Comparison of ENCODE assay signal across 22 cellular contexts in genomic region chr12:25690996-25691864, GRCh38.
A peak's percentile ranks its signal among the peaks of the same experiment; 100 is the strongest.
DNase-seq lines count a peak whose midpoint lies in the region; ATAC-seq, FAIRE-seq and TF ChIP-seq lines count a peak whose summit lies in the region.
"Had no signal": no experiment of that assay in that cellular context is flagged by ENCODE, and none has a peak within 500 bp of the region (broad histone marks: within the 10 kb centered on the region; RNA-seq: fewer than 3 reads in every experiment).

No MANE protein-coding gene starts in this region.

- H3K79me2 ChIP-seq in astrocyte (ENCODE audit: insufficient read depth, low read length) (no peaks in the 10 kb centered on the region), hepatocyte (no peaks in the 10 kb centered on the region)

- H3K27me3 Mint-ChIP-seq in astrocyte (ENCODE audit: low read depth, unreplicated experiment) = peaks cover 2% of the 10 kb centered on the region
- H3K27me3 Mint-ChIP-seq: activated T-cell treated with anti-CD3 and anti-CD28 coated beads, Interleukin-2, amount 50 U/mL, for 24 hours; T-helper 17 cell had no signal

- H3K27ac ChIP-seq in astrocyte (ENCODE audit: low read depth, low read length) = no peak overlapping the region
- peak overlapping the region; percentile 86 for H3K27ac ChIP-seq in hepatocyte
- H3K27ac ChIP-seq in vagina = peak overlapping the region; percentile 60
- H3K27ac ChIP-seq: 22Rv1, neutrophil, uterus had no signal

- H3K4me2 ChIP-seq in astrocyte (ENCODE audit: low read length) (peak overlapping the region; percentile 8), hepatocyte (no peak overlapping the region)

- intact Hi-C loops in vagina (cut with DNase I) = no loop called here

- H2AFZ ChIP-seq in astrocyte (ENCODE audit: low read depth, low read length) = no peak overlapping the region
- H2AFZ ChIP-seq in hepatocyte = no peak overlapping the region

- H3K4me3 ChIP-seq in astrocyte (ENCODE audit: insufficient read depth, low read depth, low read length) (no peak overlapping the region), hepatocyte (no peak overlapping the region), vagina (no peak overlapping the region)
- H3K4me3 ChIP-seq: GM12878, testis, uterus had no signal

- H3K9me2 ChIP-seq in hepatocyte (replicated peaks; ENCODE audit: insufficient read depth) = no peaks in the 10 kb centered on the region

- H4K20me1 ChIP-seq in astrocyte (ENCODE audit: insufficient read depth, low read length) (no peaks in the 10 kb centered on the region), hepatocyte (ENCODE audit: insufficient read depth, poor library complexity, severe bottlenecking) (no peaks in the 10 kb centered on the region)

- no peak for TF ChIP-seq POLR2A in vagina (IDR thresholded peaks at IDR 0.05)

- H3K4me1 Mint-ChIP-seq in astrocyte (ENCODE audit: low read depth, unreplicated experiment) = peaks cover 9% of the 10 kb centered on the region
- H3K4me1 Mint-ChIP-seq: activated naive CD8-positive, alpha-beta T cell treated with anti-CD3 and anti-CD28 coated beads, Interleukin-2, amount 10 ng/mL, durations not matched to agents 7 days and 5 days; IgD-negative memory B cell; T-helper 17 cell had no signal

- peak; percentile 17 for DNase-seq in NOMO-1 treated with DMSO at 0.1 percent for 48 hours (lab: John Stamatoyannopoulos, UW; ENCODE audit: unreplicated experiment)
- DNase-seq in NOMO-1 treated with dmso at 0.1 percent for 144 hours (lab: John Stamatoyannopoulos, UW; ENCODE audit: unreplicated experiment) = no peak
- no peak for DNase-seq in astrocyte (ENCODE audit: low read depth)
- no peak for DNase-seq in hepatocyte (ENCODE audit: low spot score)
- no peak for DNase-seq in vagina (ENCODE audit: extremely low spot score in 2 of 2)
- no peak for DNase-seq in stimulated activated naive CD4-positive, alpha-beta T cell treated with Interleukin-2 at 50 U/mL for 16 hours (lab: John Stamatoyannopoulos, UW)
- DNase-seq: activated gamma-delta T cell; activated naive CD8-positive, alpha-beta T cell treated with anti-CD3 and anti-CD28 coated beads, Interleukin-2, amount 10 ng/mL, durations not matched to agents 7 days and 5 days; activated T-cell treated with anti-CD3 and anti-CD28 coated beads, Interleukin-2, amount 50 U/mL, for 24 hours; NCI-H1105; NCI-H2029; NCI-H526; stimulated activated naive CD8-positive, alpha-beta T cell treated with anti-CD3 and anti-CD28 coated beads, Interleukin-15, Interleukin-2, amounts not matched to agents 100 U/mL and 50 U/mL, for 24 hours; T-helper 17 cell; testis; uterus had no signal

- H3K9me3 Mint-ChIP-seq in astrocyte (ENCODE audit: unreplicated experiment) = peaks cover 6% of the 10 kb centered on the region

- H3K27ac Mint-ChIP-seq in astrocyte (ENCODE audit: unreplicated experiment) = no peak overlapping the region
- H3K27ac Mint-ChIP-seq: activated naive CD8-positive, alpha-beta T cell treated with anti-CD3 and anti-CD28 coated beads, Interleukin-2, amount 10 ng/mL, durations not matched to agents 7 days and 5 days; activated T-cell treated with anti-CD3 and anti-CD28 coated beads, Interleukin-2, amount 50 U/mL, for 24 hours; IgD-negative memory B cell; T-helper 17 cell had no signal

- no peak for FAIRE-seq in astrocyte (lab: Jason Lieb, UNC)
- FAIRE-seq: GM12878 had no signal

- no peak overlapping the region for H3K9ac ChIP-seq in astrocyte (ENCODE audit: low read length)

- H3K27me3 ChIP-seq in astrocyte (ENCODE audit: insufficient read depth, low read length) (no peaks in the 10 kb centered on the region), hepatocyte (no peaks in the 10 kb centered on the region), vagina (no peaks in the 10 kb centered on the region)
- H3K27me3 ChIP-seq: neutrophil, testis, uterus had no signal

- ATAC-seq in HG03139 (IDR thresholded peaks at IDR 0.05; ENCODE audit: unreplicated experiment) (no peak), HG03342 (IDR thresholded peaks at IDR 0.05; ENCODE audit: unreplicated experiment) (no peak)
- ATAC-seq: GM12878; stimulated activated naive CD8-positive, alpha-beta T cell treated with anti-CD3 and anti-CD28 coated beads, Interleukin-15, Interleukin-2, amounts not matched to agents 100 U/mL and 50 U/mL, for 24 hours; T-helper 17 cell had no signal

- H3K9me3 ChIP-seq in astrocyte (ENCODE audit: insufficient read depth, low read depth, low read length) (peaks cover under 1% of the 10 kb centered on the region), hepatocyte (ENCODE audit: low read depth) (no peaks in the 10 kb centered on the region), vagina (no peaks in the 10 kb centered on the region)
- H3K9me3 ChIP-seq: neutrophil, testis, uterus had no signal

- no peaks in the 10 kb centered on the region for H3K36me3 Mint-ChIP-seq in astrocyte (ENCODE audit: low read depth, unreplicated experiment)
- H3K36me3 Mint-ChIP-seq: activated naive CD8-positive, alpha-beta T cell treated with anti-CD3 and anti-CD28 coated beads, Interleukin-2, amount 10 ng/mL, durations not matched to agents 7 days and 5 days; IgD-negative memory B cell had no signal

- TF ChIP-seq CTCF in astrocyte (IDR thresholded peaks at IDR 0.05; ENCODE audit: insufficient read depth, low read depth, low read length) (no peak), hepatocyte (IDR thresholded peaks at IDR 0.05; ENCODE audit: poor library complexity) (no peak), vagina (IDR thresholded peaks at IDR 0.05) (no peak)

- 86% methylated on average over 8 of the region's 8 CpGs for WGBS in hepatocyte (ENCODE audit: low lambda C conversion rate, missing lambda C conversion rate)

- H3K36me3 ChIP-seq in astrocyte (ENCODE audit: insufficient read depth, low read length) (no peaks in the 10 kb centered on the region), hepatocyte (replicated peaks; ENCODE audit: insufficient read depth, low read depth) (no peaks in the 10 kb centered on the region), vagina (no peaks in the 10 kb centered on the region)
- H3K36me3 ChIP-seq: neutrophil, uterus had no signal

- H3K4me1 ChIP-seq in astrocyte (ENCODE audit: insufficient read depth, low read length) (peaks cover 21% of the 10 kb centered on the region), hepatocyte (ENCODE audit: insufficient read depth) (peaks cover 15% of the 10 kb centered on the region), vagina (peaks cover 27% of the 10 kb centered on the region)

- H3K4me3 Mint-ChIP-seq in astrocyte (ENCODE audit: unreplicated experiment) = no peak overlapping the region
- H3K4me3 Mint-ChIP-seq: activated naive CD8-positive, alpha-beta T cell treated with anti-CD3 and anti-CD28 coated beads, Interleukin-2, amount 10 ng/mL, durations not matched to agents 7 days and 5 days; activated T-cell treated with anti-CD3 and anti-CD28 coated beads, Interleukin-2, amount 50 U/mL, for 24 hours; T-helper 17 cell had no signal
